8 cellular contexts compared by ENCODE assay signal in the genomic region with DNA sequence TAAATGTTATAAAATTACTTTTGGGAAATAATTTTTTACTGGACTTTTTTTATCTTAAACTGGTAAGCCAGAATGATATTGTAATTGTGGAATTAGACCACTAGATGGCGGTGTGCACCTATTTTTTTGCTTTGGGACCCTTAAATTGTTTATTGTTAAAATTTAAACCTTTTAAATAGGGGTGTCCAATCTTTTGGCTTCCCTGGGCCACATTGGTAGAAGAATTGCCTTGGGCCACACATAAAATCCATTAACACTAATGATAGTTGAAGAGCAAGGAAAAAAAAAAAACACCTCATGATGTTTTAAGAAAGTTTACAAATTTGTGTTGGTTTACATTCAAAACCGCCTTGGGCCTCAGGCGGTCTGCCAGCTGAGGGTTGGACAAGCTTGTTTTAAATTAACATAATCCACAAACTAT. TPM values are rescaled to one million over a fixed set of nuclear protein-coding genes. Genes with fewer than 3 reads are reported as not detected.
DNase-seq lines count a peak whose midpoint lies in the region; ATAC-seq and TF ChIP-seq lines count a peak whose summit lies in the region.

No MANE protein-coding gene starts in this region.

- H3K9ac ChIP-seq in liver (ENCODE audit: low read depth in 1 of 2, low read length in 2 of 2) = no peak overlapping the region

- H3K4me1 ChIP-seq in liver (ENCODE audit: control insufficient read depth in 4 of 4, insufficient read depth in 4 of 4, low read length in 3 of 4) = no peaks in the 10 kb centered on the region

- H3K27me3 ChIP-seq in liver (ENCODE audit: control insufficient read depth in 4 of 4, insufficient read depth in 4 of 4, low read length in 3 of 4) = no peaks in the 10 kb centered on the region

- H3K4me3 Mint-ChIP-seq in brain = no peak overlapping the region

- no peak overlapping the region for H3K27ac Mint-ChIP-seq in brain

- no peaks in the 10 kb centered on the region for H3K36me3 Mint-ChIP-seq in brain

- TF ChIP-seq RAD21 in liver (IDR thresholded peaks at IDR 0.05) = peak; percentile 74 to 78

- ATAC-seq in GM21619 (IDR thresholded peaks at IDR 0.05; ENCODE audit: unreplicated experiment) (no peak), GM19324 (IDR thresholded peaks at IDR 0.05; ENCODE audit: low FRiP score, unreplicated experiment) (no peak), HG03342 (IDR thresholded peaks at IDR 0.05; ENCODE audit: unreplicated experiment) (no peak)

- peaks cover 0 to 20% (median 3%) of the 10 kb centered on the region in 5 experiments for H3K9me3 Mint-ChIP-seq in brain

- no peaks in the 10 kb centered on the region for H3K9me3 ChIP-seq in liver (ENCODE audit: control insufficient read depth in 4 of 4, low read length in 3 of 4)

- DNase-seq in NCI-H2107 treated with DMSO at 0.1 percent for 48 hours (lab: John Stamatoyannopoulos, UW; ENCODE audit: unreplicated experiment) (peak; percentile 37), NCI-H2107 (lab: John Stamatoyannopoulos, UW) (no peak), M059J (ENCODE audit: low read depth) (peak; percentile 72)

- 32% methylated on average over 3 of the region's 3 CpGs for WGBS in liver

- H3K27me3 Mint-ChIP-seq in brain = peaks cover 37% of the 10 kb centered on the region

- H3K36me3 ChIP-seq in liver (ENCODE audit: control insufficient read depth in 4 of 4, insufficient read depth in 3 of 4, low read depth in 1 of 4, low read length in 3 of 4) = no peaks in the 10 kb centered on the region

- no peak overlapping the region for H3K27ac ChIP-seq in liver (ENCODE audit: low read depth in 1 of 2, low read length in 2 of 2)

- TF ChIP-seq CTCF in brain (conservative IDR thresholded peaks at IDR 0.05) (peak; percentile 86 to 89), liver (IDR thresholded peaks at IDR 0.05; ENCODE audit: low read depth, low read length, missing input control) (peak; percentile 63)

- H3K4me1 Mint-ChIP-seq in brain = peaks cover 7% of the 10 kb centered on the region

- H3K4me3 ChIP-seq in liver (ENCODE audit: low read depth in 1 of 3, low read length in 3 of 3) = no peak overlapping the region

TF ChIP-seq in liver, 16 proteins besides CTCF, POLR2A, EP300 and RAD21:
- no peak for TF ChIP-seq FOXA2 (IDR thresholded peaks at IDR 0.05)
- TF ChIP-seq HNF4G (IDR thresholded peaks at IDR 0.05) = no peak
- no peak for TF ChIP-seq HNF4A (conservative IDR thresholded peaks at IDR 0.05)
- TF ChIP-seq NR2F2 (IDR thresholded peaks at IDR 0.05) = no peak
- TF ChIP-seq, protein P1, sequence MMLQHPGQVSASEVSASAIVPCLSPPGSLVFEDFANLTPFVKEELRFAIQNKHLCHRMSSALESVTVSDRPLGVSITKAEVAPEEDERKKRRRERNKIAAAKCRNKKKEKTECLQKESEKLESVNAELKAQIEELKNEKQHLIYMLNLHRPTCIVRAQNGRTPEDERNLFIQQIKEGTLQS (IDR thresholded peaks at IDR 0.05) = no peak
- TF ChIP-seq FOXA1 (IDR thresholded peaks at IDR 0.05) = no peak

RNA-seq across cellular contexts. Expression of a gene that starts 28.4 kb away (rescaled TPM):
- total RNA-seq in M059J (2014; rRNA removed; shearing (Covaris generic)) = 0.32 and 0.49 TPM in 2 replicates
- polyA plus RNA-seq in brain (ENCODE audit: insufficient read depth, low read depth, low replicate concordance) (46.7 TPM), liver (100 to 1,000 TPM in 1 of 2 donors, 10 to 100 TPM in 1; 66.0 to 106 TPM)
- total RNA-seq in liver = 10 to 100 TPM in 1 of 2 donors, 1 to 10 TPM in 1; 5.5 to 20.7 TPM
